1 cellular context compared by ENCODE assay signal in the genomic region with DNA sequence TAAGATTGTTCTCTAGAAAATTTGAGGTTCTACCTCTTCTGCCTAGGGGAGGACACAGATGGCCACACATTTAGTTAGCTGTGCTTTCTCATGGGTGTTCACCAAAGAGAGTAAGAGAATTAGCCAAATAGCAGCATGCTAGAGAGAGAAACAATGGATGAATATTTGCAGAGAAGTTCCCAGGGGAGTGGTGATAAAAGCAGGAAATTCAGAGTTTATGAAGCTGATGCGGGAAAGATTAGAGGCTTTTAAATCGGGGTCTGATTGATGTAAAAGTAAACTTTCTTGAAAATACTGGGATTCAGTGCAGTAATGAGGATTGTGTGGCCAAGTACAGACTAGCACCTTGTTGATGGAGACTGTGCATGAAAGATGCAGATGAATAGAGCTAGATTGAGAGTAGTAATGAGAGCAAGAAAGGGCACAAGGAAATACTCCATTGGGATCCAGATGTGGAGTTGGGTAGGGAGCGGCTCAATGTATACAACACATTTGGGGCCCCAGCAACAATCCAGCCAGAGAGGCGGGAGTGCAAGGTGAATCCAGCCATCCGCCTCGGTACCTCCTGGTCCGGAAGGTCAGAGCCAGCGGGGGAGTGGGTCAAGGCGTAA.
TF ChIP-seq lines count a peak whose summit lies in the region.

No MANE protein-coding gene starts in this region.

TF ChIP-seq in GM12878, 131 proteins besides CTCF, POLR2A, EP300 and RAD21:
- TF ChIP-seq ZNF384 (IDR thresholded peaks at IDR 0.05; ENCODE audit: borderline replicate concordance, low read depth, low read length) (no peak), SREBF1 (IDR thresholded peaks at IDR 0.05; ENCODE audit: low read length) (no peak), LARP7 (IDR thresholded peaks at IDR 0.05) (no peak), HCFC1 (IDR thresholded peaks at IDR 0.05; ENCODE audit: low read length) (no peak), NRF1 (conservative IDR thresholded peaks at IDR 0.05; ENCODE audit: low read depth, low read length) (no peak), EGR1 (IDR thresholded peaks at IDR 0.05; ENCODE audit: borderline replicate concordance in 1 of 2, low read depth in 2 of 2, low read length in 2 of 2) (no peak), NFYA (IDR thresholded peaks at IDR 0.05; ENCODE audit: borderline replicate concordance, low read depth, low read length) (no peak), NR2F1 (conservative IDR thresholded peaks at IDR 0.05) (no peak)
- TF ChIP-seq, protein P1, sequence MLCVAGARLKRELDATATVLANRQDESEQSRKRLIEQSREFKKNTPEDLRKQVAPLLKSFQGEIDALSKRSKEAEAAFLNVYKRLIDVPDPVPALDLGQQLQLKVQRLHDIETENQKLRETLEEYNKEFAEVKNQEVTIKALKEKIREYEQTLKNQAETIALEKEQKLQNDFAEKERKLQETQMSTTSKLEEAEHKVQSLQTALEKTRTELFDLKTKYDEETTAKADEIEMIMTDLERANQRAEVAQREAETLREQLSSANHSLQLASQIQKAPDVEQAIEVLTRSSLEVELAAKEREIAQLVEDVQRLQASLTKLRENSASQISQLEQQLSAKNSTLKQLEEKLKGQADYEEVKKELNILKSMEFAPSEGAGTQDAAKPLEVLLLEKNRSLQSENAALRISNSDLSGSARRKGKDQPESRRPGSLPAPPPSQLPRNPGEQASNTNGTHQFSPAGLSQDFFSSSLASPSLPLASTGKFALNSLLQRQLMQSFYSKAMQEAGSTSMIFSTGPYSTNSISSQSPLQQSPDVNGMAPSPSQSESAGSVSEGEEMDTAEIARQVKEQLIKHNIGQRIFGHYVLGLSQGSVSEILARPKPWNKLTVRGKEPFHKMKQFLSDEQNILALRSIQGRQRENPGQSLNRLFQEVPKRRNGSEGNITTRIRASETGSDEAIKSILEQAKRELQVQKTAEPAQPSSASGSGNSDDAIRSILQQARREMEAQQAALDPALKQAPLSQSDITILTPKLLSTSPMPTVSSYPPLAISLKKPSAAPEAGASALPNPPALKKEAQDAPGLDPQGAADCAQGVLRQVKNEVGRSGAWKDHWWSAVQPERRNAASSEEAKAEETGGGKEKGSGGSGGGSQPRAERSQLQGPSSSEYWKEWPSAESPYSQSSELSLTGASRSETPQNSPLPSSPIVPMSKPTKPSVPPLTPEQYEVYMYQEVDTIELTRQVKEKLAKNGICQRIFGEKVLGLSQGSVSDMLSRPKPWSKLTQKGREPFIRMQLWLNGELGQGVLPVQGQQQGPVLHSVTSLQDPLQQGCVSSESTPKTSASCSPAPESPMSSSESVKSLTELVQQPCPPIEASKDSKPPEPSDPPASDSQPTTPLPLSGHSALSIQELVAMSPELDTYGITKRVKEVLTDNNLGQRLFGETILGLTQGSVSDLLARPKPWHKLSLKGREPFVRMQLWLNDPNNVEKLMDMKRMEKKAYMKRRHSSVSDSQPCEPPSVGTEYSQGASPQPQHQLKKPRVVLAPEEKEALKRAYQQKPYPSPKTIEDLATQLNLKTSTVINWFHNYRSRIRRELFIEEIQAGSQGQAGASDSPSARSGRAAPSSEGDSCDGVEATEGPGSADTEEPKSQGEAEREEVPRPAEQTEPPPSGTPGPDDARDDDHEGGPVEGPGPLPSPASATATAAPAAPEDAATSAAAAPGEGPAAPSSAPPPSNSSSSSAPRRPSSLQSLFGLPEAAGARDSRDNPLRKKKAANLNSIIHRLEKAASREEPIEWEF (IDR thresholded peaks at IDR 0.05; ENCODE audit: insufficient replicate concordance, low read depth, low read length): no peak
